In the genomic region with DNA sequence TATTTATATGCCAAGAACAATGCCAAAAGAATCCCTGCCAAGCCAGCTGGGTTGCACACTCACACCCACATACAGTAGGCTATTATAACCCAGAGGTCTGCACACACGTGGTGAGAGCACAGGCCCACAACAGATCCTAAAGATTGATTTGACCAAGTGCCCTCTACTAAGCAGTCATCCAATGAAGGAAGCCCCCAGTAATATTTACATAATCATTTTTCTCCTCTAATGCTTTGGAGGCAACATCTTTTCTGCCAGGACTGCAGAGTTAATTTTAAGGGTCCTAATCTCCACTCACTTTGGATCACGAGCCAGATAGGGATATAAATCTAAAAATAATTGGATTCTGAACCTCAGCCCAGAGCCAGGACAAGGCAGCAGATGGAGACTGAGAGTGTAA, we compare ENCODE assay signal across 28 cellular contexts. TPM values are rescaled to one million over a fixed set of nuclear protein-coding genes. Genes with fewer than 3 reads are reported as not detected.
"Had no signal": no experiment of that assay in that cellular context is flagged by ENCODE, and none has a peak within 500 bp of the region (broad histone marks: within the 10 kb centered on the region; RNA-seq: fewer than 3 reads in every experiment).

No MANE protein-coding gene starts in this region.

- H3K36me3 Mint-ChIP-seq: activated naive CD8-positive, alpha-beta T cell had no signal

- ATAC-seq: activated T-helper 17 cell treated with anti-CD3 and anti-CD28 coated beads, Interleukin-2, amount 50 U/mL, for 72 hours; PC-3 had no signal

- H3K4me1 Mint-ChIP-seq: activated CD4-positive, alpha-beta memory T cell treated with anti-CD3 and anti-CD28 coated beads, Interleukin-2, amount 10 ng/mL, durations not matched to agents 7 days and 5 days; activated CD4-positive, alpha-beta T cell treated with anti-CD3 and anti-CD28 coated beads, Interleukin-2, amount 10 ng/mL, durations not matched to agents 7 days and 5 days; activated T-helper 17 cell treated with anti-CD3 and anti-CD28 coated beads, Interleukin-2, amount 50 U/mL, for 72 hours had no signal

- H3K27me3 ChIP-seq: brain microvascular endothelial cell, cardiac muscle cell had no signal

- H3K9me3 Mint-ChIP-seq: activated CD4-positive, alpha-beta T cell treated with anti-CD3 and anti-CD28 coated beads, Interleukin-2, amount 10 ng/mL, durations not matched to agents 7 days and 5 days; activated T-helper 17 cell treated with anti-CD3 and anti-CD28 coated beads, Interleukin-2, amount 50 U/mL, for 72 hours had no signal

- H3K4me3 ChIP-seq: cardiac muscle cell had no signal

- H3K4me3 Mint-ChIP-seq: activated CD4-positive, alpha-beta T cell treated with anti-CD3 and anti-CD28 coated beads, Interleukin-2, amount 10 ng/mL, durations not matched to agents 7 days and 5 days; activated naive CD4-positive, alpha-beta T cell treated with anti-CD3 and anti-CD28 coated beads for 36 hours; activated naive CD8-positive, alpha-beta T cell; activated T-helper 17 cell treated with anti-CD3 and anti-CD28 coated beads, Interleukin-2, amount 50 U/mL, for 72 hours had no signal

- DNase-seq: activated CD4-positive, alpha-beta memory T cell treated with anti-CD3 and anti-CD28 coated beads, Interleukin-2, amount 10 ng/mL, durations not matched to agents 7 days and 5 days; activated CD4-positive, alpha-beta T cell treated with anti-CD3 and anti-CD28 coated beads, Interleukin-2, amount 10 ng/mL, durations not matched to agents 7 days and 5 days; activated CD4-positive, CD25-positive, alpha-beta regulatory T cell; activated gamma-delta T cell; activated naive CD4-positive, alpha-beta T cell treated with anti-CD3 and anti-CD28 coated beads for 36 hours; activated T-cell treated with anti-CD3 and anti-CD28 coated beads for 4 hours; activated T-cell treated with anti-CD3 and anti-CD28 coated beads, Interleukin-2, amount 50 U/mL, for 48 hours; amygdala; brain microvascular endothelial cell; KG1; NCI-H1105; NCI-H1436; NCI-H1694 treated with DMSO at 0.1 percent for 48 hours; NCI-H2029 treated with DMSO at 0.1 percent for 48 hours; NCI-H345; NCI-H526; NCI-H774; PC-3; SHP77; T-helper 1 cell had no signal

- H3K27ac Mint-ChIP-seq: activated CD4-positive, alpha-beta memory T cell treated with anti-CD3 and anti-CD28 coated beads, Interleukin-2, amount 10 ng/mL, durations not matched to agents 7 days and 5 days; activated CD4-positive, alpha-beta T cell treated with anti-CD3 and anti-CD28 coated beads, Interleukin-2, amount 10 ng/mL, durations not matched to agents 7 days and 5 days; activated naive CD4-positive, alpha-beta T cell treated with anti-CD3 and anti-CD28 coated beads for 36 hours; activated naive CD8-positive, alpha-beta T cell; activated T-helper 17 cell treated with anti-CD3 and anti-CD28 coated beads, Interleukin-2, amount 50 U/mL, for 72 hours had no signal

- H3K36me3 ChIP-seq: brain microvascular endothelial cell, cardiac muscle cell had no signal

- H3K27me3 Mint-ChIP-seq: activated CD4-positive, alpha-beta memory T cell treated with anti-CD3 and anti-CD28 coated beads, Interleukin-2, amount 10 ng/mL, durations not matched to agents 7 days and 5 days had no signal

RNA-seq across cellular contexts. Expression of gene MTNR1B, which starts 49.2 kb away (rescaled TPM):
- total RNA-seq: activated CD4-positive, alpha-beta memory T cell treated with anti-CD3 and anti-CD28 coated beads, Interleukin-2, amount 10 ng/mL, durations not matched to agents 7 days and 5 days; activated CD4-positive, alpha-beta T cell treated with anti-CD3 and anti-CD28 coated beads, Interleukin-2, amount 10 ng/mL, durations not matched to agents 7 days and 5 days; activated CD8-positive, alpha-beta memory T cell treated with anti-CD3 and anti-CD28 coated beads for 36 hours; activated naive CD4-positive, alpha-beta T cell treated with anti-CD3 and anti-CD28 coated beads for 36 hours; activated T-helper 17 cell treated with anti-CD3 and anti-CD28 coated beads, Interleukin-2, amount 50 U/mL, for 72 hours; cardiac muscle cell; LHCN-M2; M059J; PC-3; SK-MEL-5; T-helper 2 cell treated with Interferon-gamma antibody and Interleukin-4, amounts not matched to agents 100 ng/mL and 5 ng/mL, for 36 hours had no signal
- polyA plus RNA-seq: cardiac muscle cell had no signal
